In genomic region chr18:79747156-79747845, GRCh38 we compare ENCODE assay signal across 29 cellular contexts. TPM values are rescaled to one million over a fixed set of nuclear protein-coding genes. Genes with fewer than 3 reads are reported as not detected.
A peak's percentile ranks its signal among the peaks of the same experiment; 100 is the strongest.
DNase-seq lines count a peak whose midpoint lies in the region; ATAC-seq and TF ChIP-seq lines count a peak whose summit lies in the region.
"Had no signal": no experiment of that assay in that cellular context is flagged by ENCODE, and none has a peak within 500 bp of the region (broad histone marks: within the 10 kb centered on the region; RNA-seq: fewer than 3 reads in every experiment).

No MANE protein-coding gene starts in this region.

- no peak overlapping the region for H3K27ac ChIP-seq in DND-41 (ENCODE audit: low read length)
- no peak overlapping the region for H3K27ac ChIP-seq in OCI-LY3 (ENCODE audit: low read length)
- H3K27ac ChIP-seq: dorsolateral prefrontal cortex, lower lobe of right lung, skin epidermis, VCaP had no signal

- H3K9me3 ChIP-seq in DND-41 (ENCODE audit: insufficient read depth, low read length, severe bottlenecking) (no peaks in the 10 kb centered on the region), OCI-LY3 (ENCODE audit: insufficient read depth, low read length) (no peaks in the 10 kb centered on the region)
- H3K9me3 ChIP-seq: BE2C, lower lobe of right lung, mucosa of descending colon had no signal

- H3K4me3 Mint-ChIP-seq in glutamatergic neuron (ENCODE audit: unreplicated experiment) (no peak overlapping the region), T-cell (no peak overlapping the region)
- H3K4me3 Mint-ChIP-seq in stimulated activated naive B cell treated with anti-CD40 and anti-IgM and Interleukin-4, amounts not matched to agents 10 μg/mL and 1 μg/mL and 100 μg/mL, for 72 hours = no peak overlapping the region
- H3K4me3 Mint-ChIP-seq: natural killer cell had no signal

- DNase-seq in DND-41 (no peak), glutamatergic neuron (peak; percentile 2), T-cell (no peak)
- no peak for DNase-seq in stimulated activated naive B cell treated with anti-CD40 and anti-IgM and Interleukin-4, amounts not matched to agents 10 μg/mL and 1 μg/mL and 100 μg/mL, for 72 hours
- DNase-seq: ACHN; activated CD4-positive, alpha-beta T cell treated with anti-CD3 and anti-CD28 coated beads for 4 hours; BE2C; CD8-positive, alpha-beta memory T cell; DMS 273 treated with DMSO at 0.1 percent for 48 hours; EL; Kasumi-1; kidney glomerular epithelial cell; lower lobe of right lung; natural killer cell; NCI-H1436 treated with DMSO at 0.1 percent for 48 hours; NCI-H2081 treated with DMSO at 0.1 percent for 48 hours; NCI-H226; NCI-H526 treated with DMSO at 0.1 percent for 48 hours; SHP77 treated with DMSO at 0.1 percent for 48 hours; stimulated activated naive CD4-positive, alpha-beta T cell treated with Interleukin-2 at 50 U/mL for 16 hours had no signal

- H3K9me3 Mint-ChIP-seq in glutamatergic neuron (ENCODE audit: unreplicated experiment) (peaks cover 11% of the 10 kb centered on the region), T-cell (peaks cover 0 to 7% (median 2%) of the 10 kb centered on the region in 3 donors)
- peaks cover 7 to 9% of the 10 kb centered on the region in 2 donors for H3K9me3 Mint-ChIP-seq in stimulated activated naive B cell treated with anti-CD40 and anti-IgM and Interleukin-4, amounts not matched to agents 10 μg/mL and 1 μg/mL and 100 μg/mL, for 72 hours
- H3K9me3 Mint-ChIP-seq: natural killer cell had no signal

- POLR2A ChIA-PET in T-cell (lab: Charles Lee) = no interaction called here

- CTCF ChIA-PET in T-cell (lab: Charles Lee) = interaction anchor here in 1 of 2 donors (0.6 kb wide), 1 partner anchor 167 kb away, joined by 3 read pairs; no protein-coding TSS in a partner anchor

- no peak overlapping the region for H3K9ac ChIP-seq in DND-41 (ENCODE audit: low read depth, low read length)
- no peak overlapping the region for H3K9ac ChIP-seq in OCI-LY3 (ENCODE audit: low read length)

- H3K4me1 Mint-ChIP-seq in glutamatergic neuron (ENCODE audit: low read depth, unreplicated experiment) (peaks cover 3% of the 10 kb centered on the region), T-cell (peaks cover 0 to 10% (median 3%) of the 10 kb centered on the region in 3 donors)
- no peaks in the 10 kb centered on the region for H3K4me1 Mint-ChIP-seq in stimulated activated naive B cell treated with anti-CD40 and anti-IgM and Interleukin-4, amounts not matched to agents 10 μg/mL and 1 μg/mL and 100 μg/mL, for 72 hours

- no peak overlapping the region for H2AFZ ChIP-seq in DND-41 (ENCODE audit: low read depth, low read length)
- H2AFZ ChIP-seq in OCI-LY3 (ENCODE audit: low read depth, low read length) = no peak overlapping the region

- H3K36me3 ChIP-seq in DND-41 (ENCODE audit: insufficient read depth, low read length) (peaks cover 71% of the 10 kb centered on the region), OCI-LY3 (replicated peaks; ENCODE audit: low read depth, low read length) (peaks cover 28% of the 10 kb centered on the region)
- H3K36me3 ChIP-seq: BE2C had no signal

- ATAC-seq in DND-41 (ENCODE audit: insufficient read depth, low read depth) (0 out of 3 replicates have a peak, but pooled peaks have one; percentile 26), HG03025 (IDR thresholded peaks at IDR 0.05; ENCODE audit: low FRiP score, unreplicated experiment) (no peak), HG03457 (IDR thresholded peaks at IDR 0.05; ENCODE audit: unreplicated experiment) (no peak), T-cell (replicated peaks in 1 of 4) (no peak)
- no peak for ATAC-seq in stimulated activated naive B cell treated with anti-CD40 and anti-IgM and Interleukin-4, amounts not matched to agents 10 μg/mL and 1 μg/mL and 100 μg/mL, for 72 hours (replicated peaks)
- ATAC-seq: lower lobe of right lung, mucosa of descending colon, natural killer cell, Panc1 had no signal

- no peaks in the 10 kb centered on the region for H3K27me3 ChIP-seq in DND-41 (ENCODE audit: insufficient read depth, low read length, poor library complexity)
- H3K27me3 ChIP-seq in OCI-LY3 (ENCODE audit: low read depth, low read length) = no peaks in the 10 kb centered on the region
- H3K27me3 ChIP-seq: BE2C, dorsolateral prefrontal cortex had no signal

- H3K4me2 ChIP-seq in DND-41 (ENCODE audit: insufficient read depth, low read length) = no peak overlapping the region
- no peak overlapping the region for H3K4me2 ChIP-seq in OCI-LY3 (ENCODE audit: low read length)

- peaks cover 39% of the 10 kb centered on the region for H4K20me1 ChIP-seq in DND-41 (ENCODE audit: insufficient read depth, low read length)
- H4K20me1 ChIP-seq in OCI-LY3 (ENCODE audit: insufficient read depth, low read length) = peaks cover 8% of the 10 kb centered on the region

- H3K4me3 ChIP-seq in DND-41 (ENCODE audit: low read depth in 1 of 2, low read length in 2 of 2) (no peak overlapping the region), OCI-LY3 (ENCODE audit: low read length) (no peak overlapping the region)
- H3K4me3 ChIP-seq: dorsolateral prefrontal cortex, lower lobe of right lung, mucosa of descending colon, skin epidermis had no signal

- H3K27ac Mint-ChIP-seq in glutamatergic neuron (ENCODE audit: unreplicated experiment) (no peak overlapping the region), T-cell (no peak overlapping the region)
- H3K27ac Mint-ChIP-seq in stimulated activated naive B cell treated with anti-CD40 and anti-IgM and Interleukin-4, amounts not matched to agents 10 μg/mL and 1 μg/mL and 100 μg/mL, for 72 hours = peak overlapping the region; percentile 62
- H3K27ac Mint-ChIP-seq: CD8-positive, alpha-beta memory T cell; natural killer cell had no signal

- H3K27me3 Mint-ChIP-seq in glutamatergic neuron (ENCODE audit: unreplicated experiment) = peaks cover 5% of the 10 kb centered on the region
- no peaks in the 10 kb centered on the region for H3K27me3 Mint-ChIP-seq in stimulated activated naive B cell treated with anti-CD40 and anti-IgM and Interleukin-4, amounts not matched to agents 10 μg/mL and 1 μg/mL and 100 μg/mL, for 72 hours
- H3K27me3 Mint-ChIP-seq in T-cell = no peaks in the 10 kb centered on the region
- H3K27me3 Mint-ChIP-seq: CD8-positive, alpha-beta memory T cell had no signal

- H3K79me2 ChIP-seq in DND-41 (ENCODE audit: insufficient read depth, low read length) = peaks cover 7% of the 10 kb centered on the region; the same call in 1 of the 2 replicates
- H3K79me2 ChIP-seq in OCI-LY3 (ENCODE audit: low read length) = no peaks in the 10 kb centered on the region; the same call in 1 of the 2 replicates

- H3K4me1 ChIP-seq in DND-41 (ENCODE audit: insufficient read depth, low read length) (no peaks in the 10 kb centered on the region), OCI-LY3 (ENCODE audit: low read length) (no peaks in the 10 kb centered on the region)
- H3K4me1 ChIP-seq: BE2C, lower lobe of right lung had no signal

- peak; percentile 24 for TF ChIP-seq CTCF in DND-41 (IDR thresholded peaks at IDR 0.05; ENCODE audit: borderline replicate concordance, extremely low read depth, low read length, poor library complexity, severe bottlenecking)
- TF ChIP-seq CTCF in OCI-LY3 (IDR thresholded peaks at IDR 0.05; ENCODE audit: low read depth, low read length) = peak; percentile 14; the same call in 1 of the 2 replicates
- no peak for TF ChIP-seq CTCF in glutamatergic neuron (IDR thresholded peaks at IDR 0.05; ENCODE audit: partially characterized antibody, unreplicated experiment)

- H3K36me3 Mint-ChIP-seq in glutamatergic neuron (ENCODE audit: unreplicated experiment) (peaks cover 8% of the 10 kb centered on the region), T-cell (peaks cover 56% of the 10 kb centered on the region)
- peaks cover 52 to 61% of the 10 kb centered on the region in 2 donors for H3K36me3 Mint-ChIP-seq in stimulated activated naive B cell treated with anti-CD40 and anti-IgM and Interleukin-4, amounts not matched to agents 10 μg/mL and 1 μg/mL and 100 μg/mL, for 72 hours
- H3K36me3 Mint-ChIP-seq: natural killer cell had no signal

RNA-seq across cellular contexts. Expression of gene KCNG2, which starts 50.4 kb away (rescaled TPM):
- total RNA-seq in glutamatergic neuron (ENCODE audit: unreplicated experiment) (1.6 TPM), T-cell (not detected)
- total RNA-seq: CD8-positive, alpha-beta memory T cell; endothelial cell of umbilical vein; natural killer cell had no signal
